In genomic region chr21:41091561-41091960, GRCh38 we compare ENCODE assay signal across 1 cellular context.
TF ChIP-seq lines count a peak whose summit lies in the region.

No MANE protein-coding gene starts in this region.

TF ChIP-seq in H1, 55 proteins besides CTCF, POLR2A, EP300 and RAD21 (continued from another document):
- no peak for TF ChIP-seq BRCA1 (IDR thresholded peaks at IDR 0.05; ENCODE audit: low read depth, low read length)
- TF ChIP-seq CHD2 (IDR thresholded peaks at IDR 0.05; ENCODE audit: low read length), result no peak
TF ChIP-seq in H1: peak in this region for 0.
